1 cellular context compared by ENCODE assay signal in the genomic region with DNA sequence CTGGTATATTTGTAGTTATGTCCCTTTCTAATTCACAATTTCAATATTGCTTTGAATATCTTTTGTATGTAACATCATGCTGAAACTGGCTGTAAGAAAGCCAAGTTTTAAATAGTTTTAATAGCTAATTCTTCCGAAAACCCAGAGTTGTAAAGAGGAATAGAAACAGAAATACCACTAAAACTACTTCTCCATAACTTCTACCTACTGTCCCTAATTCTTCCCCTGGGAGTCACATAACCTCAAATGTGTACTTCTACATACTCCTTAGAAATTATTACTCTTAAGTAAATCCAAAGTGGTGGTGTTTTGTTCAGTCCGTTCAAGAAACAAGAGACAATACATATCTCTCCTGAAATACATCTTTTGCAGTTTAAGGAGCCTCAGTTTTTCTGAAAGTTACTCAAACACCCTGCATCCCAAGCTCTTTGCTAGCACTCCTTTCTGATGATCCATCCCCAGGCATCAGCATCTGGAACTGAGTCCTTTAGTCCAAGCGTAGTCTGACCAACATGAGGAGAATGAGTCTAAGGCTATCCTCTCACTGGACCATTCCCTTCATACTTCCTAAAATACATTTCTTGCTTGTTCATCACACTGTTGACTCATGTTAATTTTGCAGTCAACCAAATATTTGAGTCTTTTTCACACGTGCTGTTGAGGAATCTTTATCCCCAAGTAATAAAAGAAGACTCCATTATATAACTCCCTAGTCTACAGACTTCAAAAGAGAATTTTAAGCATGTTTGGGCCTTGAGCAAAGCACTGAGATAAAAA.
A peak's percentile ranks its signal among the peaks of the same experiment; 100 is the strongest.
TF ChIP-seq lines count a peak whose summit lies in the region.

No MANE protein-coding gene starts in this region.

TF ChIP-seq in GM12878, 131 proteins besides CTCF, POLR2A, EP300 and RAD21 (continued from another document and continues in another):
- TF ChIP-seq, protein P1, sequence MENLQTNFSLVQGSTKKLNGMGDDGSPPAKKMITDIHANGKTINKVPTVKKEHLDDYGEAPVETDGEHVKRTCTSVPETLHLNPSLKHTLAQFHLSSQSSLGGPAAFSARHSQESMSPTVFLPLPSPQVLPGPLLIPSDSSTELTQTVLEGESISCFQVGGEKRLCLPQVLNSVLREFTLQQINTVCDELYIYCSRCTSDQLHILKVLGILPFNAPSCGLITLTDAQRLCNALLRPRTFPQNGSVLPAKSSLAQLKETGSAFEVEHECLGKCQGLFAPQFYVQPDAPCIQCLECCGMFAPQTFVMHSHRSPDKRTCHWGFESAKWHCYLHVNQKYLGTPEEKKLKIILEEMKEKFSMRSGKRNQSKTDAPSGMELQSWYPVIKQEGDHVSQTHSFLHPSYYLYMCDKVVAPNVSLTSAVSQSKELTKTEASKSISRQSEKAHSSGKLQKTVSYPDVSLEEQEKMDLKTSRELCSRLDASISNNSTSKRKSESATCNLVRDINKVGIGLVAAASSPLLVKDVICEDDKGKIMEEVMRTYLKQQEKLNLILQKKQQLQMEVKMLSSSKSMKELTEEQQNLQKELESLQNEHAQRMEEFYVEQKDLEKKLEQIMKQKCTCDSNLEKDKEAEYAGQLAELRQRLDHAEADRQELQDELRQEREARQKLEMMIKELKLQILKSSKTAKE (IDR thresholded peaks at IDR 0.05; ENCODE audit: low read depth, poor library complexity, severe bottlenecking) = no peak
- TF ChIP-seq BHLHE40 (IDR thresholded peaks at IDR 0.05; ENCODE audit: borderline replicate concordance in 1 of 2, low read depth in 2 of 2, low read length in 1 of 2) (no peak), MLLT1 (IDR thresholded peaks at IDR 0.05) (no peak), IRF3 (IDR thresholded peaks at IDR 0.05) (no peak), ZNF24 (IDR thresholded peaks at IDR 0.05) (no peak), SMAD1 (IDR thresholded peaks at IDR 0.05; ENCODE audit: low read depth, partially characterized antibody) (no peak), NFXL1 (IDR thresholded peaks at IDR 0.05; ENCODE audit: borderline replicate concordance) (no peak), BMI1 (IDR thresholded peaks at IDR 0.05; ENCODE audit: borderline replicate concordance) (no peak), LARP7 (IDR thresholded peaks at IDR 0.05) (no peak), CHD4 (IDR thresholded peaks at IDR 0.05) (no peak), ZSCAN29 (IDR thresholded peaks at IDR 0.05) (no peak), MAX (IDR thresholded peaks at IDR 0.05; ENCODE audit: low read depth, low read length) (no peak), PAX8 (IDR thresholded peaks at IDR 0.05) (no peak), MTA3 (IDR thresholded peaks at IDR 0.05; ENCODE audit: borderline replicate concordance, low read length) (no peak), NR2F1 (conservative IDR thresholded peaks at IDR 0.05) (no peak), ESRRA (IDR thresholded peaks at IDR 0.05; ENCODE audit: low read length) (no peak), MXI1 (IDR thresholded peaks at IDR 0.05; ENCODE audit: low read depth, low read length) (no peak), STAT1 (conservative IDR thresholded peaks at IDR 0.05) (no peak), RUNX3 (IDR thresholded peaks at IDR 0.05; ENCODE audit: low read length) (peak; percentile 79)
- TF ChIP-seq, protein P2, sequence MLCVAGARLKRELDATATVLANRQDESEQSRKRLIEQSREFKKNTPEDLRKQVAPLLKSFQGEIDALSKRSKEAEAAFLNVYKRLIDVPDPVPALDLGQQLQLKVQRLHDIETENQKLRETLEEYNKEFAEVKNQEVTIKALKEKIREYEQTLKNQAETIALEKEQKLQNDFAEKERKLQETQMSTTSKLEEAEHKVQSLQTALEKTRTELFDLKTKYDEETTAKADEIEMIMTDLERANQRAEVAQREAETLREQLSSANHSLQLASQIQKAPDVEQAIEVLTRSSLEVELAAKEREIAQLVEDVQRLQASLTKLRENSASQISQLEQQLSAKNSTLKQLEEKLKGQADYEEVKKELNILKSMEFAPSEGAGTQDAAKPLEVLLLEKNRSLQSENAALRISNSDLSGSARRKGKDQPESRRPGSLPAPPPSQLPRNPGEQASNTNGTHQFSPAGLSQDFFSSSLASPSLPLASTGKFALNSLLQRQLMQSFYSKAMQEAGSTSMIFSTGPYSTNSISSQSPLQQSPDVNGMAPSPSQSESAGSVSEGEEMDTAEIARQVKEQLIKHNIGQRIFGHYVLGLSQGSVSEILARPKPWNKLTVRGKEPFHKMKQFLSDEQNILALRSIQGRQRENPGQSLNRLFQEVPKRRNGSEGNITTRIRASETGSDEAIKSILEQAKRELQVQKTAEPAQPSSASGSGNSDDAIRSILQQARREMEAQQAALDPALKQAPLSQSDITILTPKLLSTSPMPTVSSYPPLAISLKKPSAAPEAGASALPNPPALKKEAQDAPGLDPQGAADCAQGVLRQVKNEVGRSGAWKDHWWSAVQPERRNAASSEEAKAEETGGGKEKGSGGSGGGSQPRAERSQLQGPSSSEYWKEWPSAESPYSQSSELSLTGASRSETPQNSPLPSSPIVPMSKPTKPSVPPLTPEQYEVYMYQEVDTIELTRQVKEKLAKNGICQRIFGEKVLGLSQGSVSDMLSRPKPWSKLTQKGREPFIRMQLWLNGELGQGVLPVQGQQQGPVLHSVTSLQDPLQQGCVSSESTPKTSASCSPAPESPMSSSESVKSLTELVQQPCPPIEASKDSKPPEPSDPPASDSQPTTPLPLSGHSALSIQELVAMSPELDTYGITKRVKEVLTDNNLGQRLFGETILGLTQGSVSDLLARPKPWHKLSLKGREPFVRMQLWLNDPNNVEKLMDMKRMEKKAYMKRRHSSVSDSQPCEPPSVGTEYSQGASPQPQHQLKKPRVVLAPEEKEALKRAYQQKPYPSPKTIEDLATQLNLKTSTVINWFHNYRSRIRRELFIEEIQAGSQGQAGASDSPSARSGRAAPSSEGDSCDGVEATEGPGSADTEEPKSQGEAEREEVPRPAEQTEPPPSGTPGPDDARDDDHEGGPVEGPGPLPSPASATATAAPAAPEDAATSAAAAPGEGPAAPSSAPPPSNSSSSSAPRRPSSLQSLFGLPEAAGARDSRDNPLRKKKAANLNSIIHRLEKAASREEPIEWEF (IDR thresholded peaks at IDR 0.05; ENCODE audit: insufficient replicate concordance, low read depth, low read length) = no peak
- TF ChIP-seq, protein P3, sequence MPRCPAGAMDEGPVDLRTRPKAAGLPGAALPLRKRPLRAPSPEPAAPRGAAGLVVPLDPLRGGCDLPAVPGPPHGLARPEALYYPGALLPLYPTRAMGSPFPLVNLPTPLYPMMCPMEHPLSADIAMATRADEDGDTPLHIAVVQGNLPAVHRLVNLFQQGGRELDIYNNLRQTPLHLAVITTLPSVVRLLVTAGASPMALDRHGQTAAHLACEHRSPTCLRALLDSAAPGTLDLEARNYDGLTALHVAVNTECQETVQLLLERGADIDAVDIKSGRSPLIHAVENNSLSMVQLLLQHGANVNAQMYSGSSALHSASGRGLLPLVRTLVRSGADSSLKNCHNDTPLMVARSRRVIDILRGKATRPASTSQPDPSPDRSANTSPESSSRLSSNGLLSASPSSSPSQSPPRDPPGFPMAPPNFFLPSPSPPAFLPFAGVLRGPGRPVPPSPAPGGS (IDR thresholded peaks at IDR 0.05; ENCODE audit: borderline replicate concordance, insufficient read depth, low read depth, low read length, poor library complexity, severe bottlenecking) = no peak
- TF ChIP-seq, protein P4, sequence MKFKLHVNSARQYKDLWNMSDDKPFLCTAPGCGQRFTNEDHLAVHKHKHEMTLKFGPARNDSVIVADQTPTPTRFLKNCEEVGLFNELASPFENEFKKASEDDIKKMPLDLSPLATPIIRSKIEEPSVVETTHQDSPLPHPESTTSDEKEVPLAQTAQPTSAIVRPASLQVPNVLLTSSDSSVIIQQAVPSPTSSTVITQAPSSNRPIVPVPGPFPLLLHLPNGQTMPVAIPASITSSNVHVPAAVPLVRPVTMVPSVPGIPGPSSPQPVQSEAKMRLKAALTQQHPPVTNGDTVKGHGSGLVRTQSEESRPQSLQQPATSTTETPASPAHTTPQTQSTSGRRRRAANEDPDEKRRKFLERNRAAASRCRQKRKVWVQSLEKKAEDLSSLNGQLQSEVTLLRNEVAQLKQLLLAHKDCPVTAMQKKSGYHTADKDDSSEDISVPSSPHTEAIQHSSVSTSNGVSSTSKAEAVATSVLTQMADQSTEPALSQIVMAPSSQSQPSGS (IDR thresholded peaks at IDR 0.05; ENCODE audit: low read length) = 0 out of 2 replicates have a peak, but pooled peaks have one; percentile 41
- TF ChIP-seq, protein P5, sequence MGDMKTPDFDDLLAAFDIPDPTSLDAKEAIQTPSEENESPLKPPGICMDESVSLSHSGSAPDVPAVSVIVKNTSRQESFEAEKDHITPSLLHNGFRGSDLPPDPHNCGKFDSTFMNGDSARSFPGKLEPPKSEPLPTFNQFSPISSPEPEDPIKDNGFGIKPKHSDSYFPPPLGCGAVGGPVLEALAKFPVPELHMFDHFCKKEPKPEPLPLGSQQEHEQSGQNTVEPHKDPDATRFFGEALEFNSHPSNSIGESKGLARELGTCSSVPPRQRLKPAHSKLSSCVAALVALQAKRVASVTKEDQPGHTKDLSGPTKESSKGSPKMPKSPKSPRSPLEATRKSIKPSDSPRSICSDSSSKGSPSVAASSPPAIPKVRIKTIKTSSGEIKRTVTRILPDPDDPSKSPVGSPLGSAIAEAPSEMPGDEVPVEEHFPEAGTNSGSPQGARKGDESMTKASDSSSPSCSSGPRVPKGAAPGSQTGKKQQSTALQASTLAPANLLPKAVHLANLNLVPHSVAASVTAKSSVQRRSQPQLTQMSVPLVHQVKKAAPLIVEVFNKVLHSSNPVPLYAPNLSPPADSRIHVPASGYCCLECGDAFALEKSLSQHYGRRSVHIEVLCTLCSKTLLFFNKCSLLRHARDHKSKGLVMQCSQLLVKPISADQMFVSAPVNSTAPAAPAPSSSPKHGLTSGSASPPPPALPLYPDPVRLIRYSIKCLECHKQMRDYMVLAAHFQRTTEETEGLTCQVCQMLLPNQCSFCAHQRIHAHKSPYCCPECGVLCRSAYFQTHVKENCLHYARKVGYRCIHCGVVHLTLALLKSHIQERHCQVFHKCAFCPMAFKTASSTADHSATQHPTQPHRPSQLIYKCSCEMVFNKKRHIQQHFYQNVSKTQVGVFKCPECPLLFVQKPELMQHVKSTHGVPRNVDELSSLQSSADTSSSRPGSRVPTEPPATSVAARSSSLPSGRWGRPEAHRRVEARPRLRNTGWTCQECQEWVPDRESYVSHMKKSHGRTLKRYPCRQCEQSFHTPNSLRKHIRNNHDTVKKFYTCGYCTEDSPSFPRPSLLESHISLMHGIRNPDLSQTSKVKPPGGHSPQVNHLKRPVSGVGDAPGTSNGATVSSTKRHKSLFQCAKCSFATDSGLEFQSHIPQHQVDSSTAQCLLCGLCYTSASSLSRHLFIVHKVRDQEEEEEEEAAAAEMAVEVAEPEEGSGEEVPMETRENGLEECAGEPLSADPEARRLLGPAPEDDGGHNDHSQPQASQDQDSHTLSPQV (IDR thresholded peaks at IDR 0.05) = no peak
- TF ChIP-seq, protein P6, sequence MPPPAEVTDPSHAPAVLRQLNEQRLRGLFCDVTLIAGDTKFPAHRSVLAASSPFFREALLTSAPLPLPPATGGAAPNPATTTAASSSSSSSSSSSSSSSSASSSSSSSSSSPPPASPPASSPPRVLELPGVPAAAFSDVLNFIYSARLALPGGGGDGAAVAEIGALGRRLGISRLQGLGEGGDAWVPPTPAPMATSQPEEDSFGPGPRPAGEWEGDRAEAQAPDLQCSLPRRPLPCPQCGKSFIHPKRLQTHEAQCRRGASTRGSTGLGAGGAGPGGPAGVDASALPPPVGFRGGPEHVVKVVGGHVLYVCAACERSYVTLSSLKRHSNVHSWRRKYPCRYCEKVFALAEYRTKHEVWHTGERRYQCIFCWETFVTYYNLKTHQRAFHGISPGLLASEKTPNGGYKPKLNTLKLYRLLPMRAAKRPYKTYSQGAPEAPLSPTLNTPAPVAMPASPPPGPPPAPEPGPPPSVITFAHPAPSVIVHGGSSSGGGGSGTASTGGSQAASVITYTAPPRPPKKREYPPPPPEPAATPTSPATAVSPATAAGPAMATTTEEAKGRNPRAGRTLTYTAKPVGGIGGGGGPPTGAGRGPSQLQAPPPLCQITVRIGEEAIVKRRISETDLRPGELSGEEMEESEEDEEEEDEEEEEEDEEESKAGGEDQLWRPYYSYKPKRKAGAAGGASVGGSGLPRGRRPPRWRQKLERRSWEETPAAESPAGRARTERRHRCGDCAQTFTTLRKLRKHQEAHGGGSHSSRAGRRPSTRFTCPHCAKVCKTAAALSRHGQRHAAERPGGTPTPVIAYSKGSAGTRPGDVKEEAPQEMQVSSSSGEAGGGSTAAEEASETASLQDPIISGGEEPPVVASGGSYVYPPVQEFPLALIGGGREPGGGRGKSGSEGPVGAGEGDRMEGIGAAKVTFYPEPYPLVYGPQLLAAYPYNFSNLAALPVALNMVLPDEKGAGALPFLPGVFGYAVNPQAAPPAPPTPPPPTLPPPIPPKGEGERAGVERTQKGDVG (CRISPR knock-in tag; IDR thresholded peaks at IDR 0.05) = no peak
- TF ChIP-seq, protein P7, sequence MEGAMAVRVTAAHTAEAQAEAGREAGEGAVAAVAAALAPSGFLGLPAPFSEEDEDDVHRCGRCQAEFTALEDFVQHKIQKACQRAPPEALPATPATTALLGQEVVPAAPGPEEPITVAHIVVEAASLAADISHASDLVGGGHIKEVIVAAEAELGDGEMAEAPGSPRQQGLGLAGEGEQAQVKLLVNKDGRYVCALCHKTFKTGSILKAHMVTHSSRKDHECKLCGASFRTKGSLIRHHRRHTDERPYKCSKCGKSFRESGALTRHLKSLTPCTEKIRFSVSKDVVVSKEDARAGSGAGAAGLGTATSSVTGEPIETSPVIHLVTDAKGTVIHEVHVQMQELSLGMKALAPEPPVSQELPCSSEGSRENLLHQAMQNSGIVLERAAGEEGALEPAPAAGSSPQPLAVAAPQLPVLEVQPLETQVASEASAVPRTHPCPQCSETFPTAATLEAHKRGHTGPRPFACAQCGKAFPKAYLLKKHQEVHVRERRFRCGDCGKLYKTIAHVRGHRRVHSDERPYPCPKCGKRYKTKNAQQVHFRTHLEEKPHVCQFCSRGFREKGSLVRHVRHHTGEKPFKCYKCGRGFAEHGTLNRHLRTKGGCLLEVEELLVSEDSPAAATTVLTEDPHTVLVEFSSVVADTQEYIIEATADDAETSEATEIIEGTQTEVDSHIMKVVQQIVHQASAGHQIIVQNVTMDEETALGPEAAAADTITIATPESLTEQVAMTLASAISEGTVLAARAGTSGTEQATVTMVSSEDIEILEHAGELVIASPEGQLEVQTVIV (IDR thresholded peaks at IDR 0.05; ENCODE audit: borderline replicate concordance, partially characterized antibody) = no peak
